In the genomic region with DNA sequence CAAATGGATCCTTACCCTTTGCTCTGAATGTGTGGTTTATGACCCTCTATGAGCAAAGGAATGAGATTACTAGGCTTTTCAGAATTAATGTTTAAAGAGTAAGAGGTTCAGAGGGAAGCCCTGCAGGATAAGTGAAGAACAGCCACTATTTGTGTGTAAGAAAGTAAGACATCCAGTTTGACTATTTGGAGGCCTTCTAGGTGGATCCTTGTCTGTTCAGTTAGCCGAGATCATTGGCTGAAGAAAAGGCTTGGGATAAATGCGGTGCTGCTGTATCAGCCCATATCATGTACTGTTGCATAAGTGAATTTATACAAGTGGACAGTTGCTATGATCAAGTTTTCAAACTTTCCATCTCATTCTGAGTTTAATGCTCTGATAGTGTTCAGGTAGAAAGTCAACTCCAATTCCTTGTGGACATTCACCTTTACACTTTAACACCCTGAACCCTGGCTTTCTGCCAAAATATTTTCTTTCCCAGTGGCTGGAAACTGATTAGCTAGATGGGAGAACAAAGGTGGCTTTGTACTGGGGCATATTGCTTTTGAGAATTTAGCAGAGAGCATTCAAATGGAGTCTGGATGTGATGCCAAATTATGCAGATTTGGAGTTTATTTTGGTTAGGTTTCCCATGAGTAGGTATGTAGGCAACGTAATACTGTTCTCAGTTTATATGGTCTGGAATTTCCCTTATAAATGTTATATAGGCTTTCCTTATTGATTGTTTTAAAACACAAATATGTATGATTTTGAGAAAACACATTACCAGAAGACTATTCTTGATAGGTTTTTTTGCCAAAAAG, we compare ENCODE assay signal across 2 cellular contexts.
TF ChIP-seq lines count a peak whose summit lies in the region.

No MANE protein-coding gene starts in this region.

TF ChIP-seq in A549, 52 proteins besides CTCF, POLR2A, EP300 and RAD21:
- no peak for TF ChIP-seq E2F6 (IDR thresholded peaks at IDR 0.05; ENCODE audit: borderline replicate concordance, low read depth)
- no peak for TF ChIP-seq SMC3 (IDR thresholded peaks at IDR 0.05)
- TF ChIP-seq ESRRA (IDR thresholded peaks at IDR 0.05; ENCODE audit: borderline replicate concordance, low read length) = no peak
- TF ChIP-seq HOXB13 (CRISPR knock-in tag; IDR thresholded peaks at IDR 0.05; ENCODE audit: low read depth) = no peak
- TF ChIP-seq KDM5A (IDR thresholded peaks at IDR 0.05) = no peak
- no peak for TF ChIP-seq MYC (IDR thresholded peaks at IDR 0.05; ENCODE audit: borderline replicate concordance, low read length)
- no peak for TF ChIP-seq PHF8 (IDR thresholded peaks at IDR 0.05; ENCODE audit: borderline replicate concordance, low read depth)
- no peak for TF ChIP-seq HDAC2 (IDR thresholded peaks at IDR 0.05)
- TF ChIP-seq HOXB5 (CRISPR knock-in tag; IDR thresholded peaks at IDR 0.05) = no peak
- TF ChIP-seq, protein P1, sequence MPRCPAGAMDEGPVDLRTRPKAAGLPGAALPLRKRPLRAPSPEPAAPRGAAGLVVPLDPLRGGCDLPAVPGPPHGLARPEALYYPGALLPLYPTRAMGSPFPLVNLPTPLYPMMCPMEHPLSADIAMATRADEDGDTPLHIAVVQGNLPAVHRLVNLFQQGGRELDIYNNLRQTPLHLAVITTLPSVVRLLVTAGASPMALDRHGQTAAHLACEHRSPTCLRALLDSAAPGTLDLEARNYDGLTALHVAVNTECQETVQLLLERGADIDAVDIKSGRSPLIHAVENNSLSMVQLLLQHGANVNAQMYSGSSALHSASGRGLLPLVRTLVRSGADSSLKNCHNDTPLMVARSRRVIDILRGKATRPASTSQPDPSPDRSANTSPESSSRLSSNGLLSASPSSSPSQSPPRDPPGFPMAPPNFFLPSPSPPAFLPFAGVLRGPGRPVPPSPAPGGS (IDR thresholded peaks at IDR 0.05) = no peak
- no peak for TF ChIP-seq TFCP2L1 (CRISPR knock-in tag; IDR thresholded peaks at IDR 0.05)
- TF ChIP-seq MAZ (IDR thresholded peaks at IDR 0.05; ENCODE audit: borderline replicate concordance, low read depth, low read length) = no peak

TF ChIP-seq in GM23338, 12 proteins besides CTCF, POLR2A, EP300 and RAD21:
- TF ChIP-seq JUNB (IDR thresholded peaks at IDR 0.05; ENCODE audit: unreplicated experiment) (no peak), ZNF462 (CRISPR knock-in tag; IDR thresholded peaks at IDR 0.05) (no peak), POLR2AphosphoS5 (IDR thresholded peaks at IDR 0.05; ENCODE audit: low read depth) (no peak), STAT1 (IDR thresholded peaks at IDR 0.05; ENCODE audit: unreplicated experiment) (no peak), ETS1 (IDR thresholded peaks at IDR 0.05) (no peak), ZNF331 (CRISPR knock-in tag; IDR thresholded peaks at IDR 0.05; ENCODE audit: low read depth) (no peak), ZNF114 (CRISPR knock-in tag; IDR thresholded peaks at IDR 0.05) (no peak), EZH2phosphoT487 (IDR thresholded peaks at IDR 0.05; ENCODE audit: unreplicated experiment) (no peak), CREB1 (CRISPR knock-in tag; IDR thresholded peaks at IDR 0.05; ENCODE audit: low read depth) (no peak), EZH2 (IDR thresholded peaks at IDR 0.05; ENCODE audit: low read depth, unreplicated experiment) (no peak), NANOG (IDR thresholded peaks at IDR 0.05; ENCODE audit: borderline replicate concordance) (no peak)
- TF ChIP-seq, protein P2, sequence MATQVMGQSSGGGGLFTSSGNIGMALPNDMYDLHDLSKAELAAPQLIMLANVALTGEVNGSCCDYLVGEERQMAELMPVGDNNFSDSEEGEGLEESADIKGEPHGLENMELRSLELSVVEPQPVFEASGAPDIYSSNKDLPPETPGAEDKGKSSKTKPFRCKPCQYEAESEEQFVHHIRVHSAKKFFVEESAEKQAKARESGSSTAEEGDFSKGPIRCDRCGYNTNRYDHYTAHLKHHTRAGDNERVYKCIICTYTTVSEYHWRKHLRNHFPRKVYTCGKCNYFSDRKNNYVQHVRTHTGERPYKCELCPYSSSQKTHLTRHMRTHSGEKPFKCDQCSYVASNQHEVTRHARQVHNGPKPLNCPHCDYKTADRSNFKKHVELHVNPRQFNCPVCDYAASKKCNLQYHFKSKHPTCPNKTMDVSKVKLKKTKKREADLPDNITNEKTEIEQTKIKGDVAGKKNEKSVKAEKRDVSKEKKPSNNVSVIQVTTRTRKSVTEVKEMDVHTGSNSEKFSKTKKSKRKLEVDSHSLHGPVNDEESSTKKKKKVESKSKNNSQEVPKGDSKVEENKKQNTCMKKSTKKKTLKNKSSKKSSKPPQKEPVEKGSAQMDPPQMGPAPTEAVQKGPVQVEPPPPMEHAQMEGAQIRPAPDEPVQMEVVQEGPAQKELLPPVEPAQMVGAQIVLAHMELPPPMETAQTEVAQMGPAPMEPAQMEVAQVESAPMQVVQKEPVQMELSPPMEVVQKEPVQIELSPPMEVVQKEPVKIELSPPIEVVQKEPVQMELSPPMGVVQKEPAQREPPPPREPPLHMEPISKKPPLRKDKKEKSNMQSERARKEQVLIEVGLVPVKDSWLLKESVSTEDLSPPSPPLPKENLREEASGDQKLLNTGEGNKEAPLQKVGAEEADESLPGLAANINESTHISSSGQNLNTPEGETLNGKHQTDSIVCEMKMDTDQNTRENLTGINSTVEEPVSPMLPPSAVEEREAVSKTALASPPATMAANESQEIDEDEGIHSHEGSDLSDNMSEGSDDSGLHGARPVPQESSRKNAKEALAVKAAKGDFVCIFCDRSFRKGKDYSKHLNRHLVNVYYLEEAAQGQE (IDR thresholded peaks at IDR 0.05; ENCODE audit: unreplicated experiment) = no peak
